ENCODE assay signal across 7 cellular contexts in the genomic region with DNA sequence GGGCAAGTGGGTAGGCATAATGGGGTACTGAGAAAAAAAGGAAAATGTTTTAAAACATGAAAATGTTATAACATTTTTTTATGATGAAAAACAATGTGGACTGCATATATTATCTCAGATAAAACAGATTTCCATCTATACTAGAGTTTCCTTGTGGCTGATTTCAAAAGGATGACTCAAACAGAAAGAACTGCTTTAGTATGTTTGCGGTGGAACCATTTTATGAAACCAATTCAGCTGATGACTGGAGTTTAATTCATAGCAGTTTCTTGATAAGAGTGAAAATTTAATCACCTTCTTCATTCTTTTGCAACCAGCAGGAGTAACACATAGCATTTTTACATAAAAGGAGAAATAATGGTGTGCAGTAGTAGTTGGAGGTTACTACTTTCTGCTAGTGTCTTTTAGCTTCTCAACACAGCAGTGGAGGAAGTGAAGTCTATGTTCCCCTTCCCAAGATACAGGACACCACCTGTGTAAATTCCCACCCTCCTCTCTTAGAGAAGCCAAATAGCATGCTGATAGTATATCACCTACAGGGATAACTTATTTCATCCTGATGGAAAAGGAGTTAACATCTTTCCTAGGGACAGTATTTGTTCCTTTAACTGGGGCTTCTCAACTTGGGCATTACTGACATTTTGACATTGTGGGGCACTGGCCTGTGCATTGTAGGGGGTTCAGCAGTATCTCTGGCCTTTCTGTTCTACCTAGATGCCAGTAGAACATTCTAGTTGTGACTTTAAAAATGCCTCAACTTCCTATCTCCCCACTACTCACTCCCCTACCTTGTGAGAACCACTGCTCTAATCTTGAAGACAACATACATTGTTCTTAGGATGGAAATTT. TPM values are rescaled to one million over a fixed set of nuclear protein-coding genes. Genes with fewer than 3 reads are reported as not detected.
DNase-seq lines count a peak whose midpoint lies in the region; ATAC-seq and TF ChIP-seq lines count a peak whose summit lies in the region.

No MANE protein-coding gene starts in this region.

- no peaks in the 10 kb centered on the region for H3K9me3 ChIP-seq in transverse colon

- WGBS in transverse colon (ENCODE audit: low coverage in 1 of 2), 2 donors, result 9 to 17% methylated on average over 1 of the region's 1 CpG

- H3K27ac ChIP-seq in transverse colon, result peak overlapping the region; percentile 75 to 76 (median 76)

- in situ Hi-C loops in SK-MEL-5 (cut with HindIII; ENCODE audit: low pct_unique_long_range_greater_than_20kb, low sequenced_read_pairs) (no loop called here), transverse colon (cut with MboI; ENCODE audit: low pct_ligation_motif_present in 1 of 4, low pct_unique_long_range_greater_than_20kb in 1 of 4, low sequenced_read_pairs in 3 of 4) (no loop called here)

- no peaks in the 10 kb centered on the region for H3K36me3 ChIP-seq in transverse colon

- no peaks in the 10 kb centered on the region for H3K27me3 ChIP-seq in transverse colon

- no peak for TF ChIP-seq POLR2A in transverse colon (IDR thresholded peaks at IDR 0.05)

- peak; percentile 63 for ATAC-seq in GM18867 (IDR thresholded peaks at IDR 0.05; ENCODE audit: unreplicated experiment)
- ATAC-seq in HG02763 (IDR thresholded peaks at IDR 0.05; ENCODE audit: unreplicated experiment), result peak; percentile 35

- DNase-seq in SK-MEL-5 (ENCODE audit: low read depth, low spot score) (peak; percentile 41), fibroblast of mammary gland (ENCODE audit: low read depth) (peak; percentile 64), transverse colon (no peak), DMS 273 treated with DMSO at 0.1 percent for 48 hours (lab: John Stamatoyannopoulos, UW) (no peak), superior temporal gyrus (ENCODE audit: extremely low spot score) (no peak)

- H3K4me1 ChIP-seq in transverse colon, result peaks cover 42 to 97% (median 63%) of the 10 kb centered on the region in 4 donors

- TF ChIP-seq CTCF in fibroblast of mammary gland (conservative IDR thresholded peaks at IDR 0.05; ENCODE audit: control insufficient read depth, insufficient read depth, low read depth, low read length), result no peak
- TF ChIP-seq CTCF in transverse colon (IDR thresholded peaks at IDR 0.05), result peak in 1 of 5 experiments; percentile 12

- intact Hi-C loops in transverse colon (cut with DNase I; ENCODE audit: low total_unique reads), result no loop called here

- TF ChIP-seq EP300 in transverse colon (IDR thresholded peaks at IDR 0.05; ENCODE audit: low read depth), result no peak

- H3K4me3 ChIP-seq in fibroblast of mammary gland (ENCODE audit: control insufficient read depth, low read depth, low read length) (no peak overlapping the region), transverse colon (no peak overlapping the region)

RNA-seq across cellular contexts. Expression of gene PELI1, which starts 29.9 kb away (rescaled TPM):
- total RNA-seq in SK-MEL-5 (2014; rRNA removed; shearing (Covaris generic)), result 8.9 and 9.4 TPM in 2 replicates
- 13.5 and 14.7 TPM in 2 replicates for polyA plus RNA-seq in SK-MEL-5 (2015; cell fraction: cytosol; rRNA removed)
- 12.1 and 15.2 TPM in 2 replicates for polyA plus RNA-seq in SK-MEL-5 (2015; cell fraction: nucleus; rRNA removed)
- 100 to 1,000 TPM in 1 of 4 donors, 10 to 100 TPM in 3; 20.6 to 818 (median 41.3) TPM for total RNA-seq in transverse colon

Comparison
In these comparisons a context has a peak if more than half of its experiments do, and no peak if none do; other contexts are left out.
1. DNase-seq: peak in SK-MEL-5 (single experiment) and fibroblast of mammary gland (single experiment); none in transverse colon (single experiment), DMS 273 treated with DMSO at 0.1 percent for 48 hours (single experiment) and superior temporal gyrus (single experiment).